ENCODE assay signal across 20 cellular contexts in genomic region chr12:42477931-42478330, GRCh38.
DNase-seq lines count a peak whose midpoint lies in the region; ATAC-seq and TF ChIP-seq lines count a peak whose summit lies in the region.
"Had no signal": no experiment of that assay in that cellular context is flagged by ENCODE, and none has a peak within 500 bp of the region (broad histone marks: within the 10 kb centered on the region; RNA-seq: fewer than 3 reads in every experiment).

No MANE protein-coding gene starts in this region.

- peak overlapping the region in 4 of 6 donors; percentile 7 to 82 (median 66) for H3K27ac Mint-ChIP-seq in naive B cell
- H3K27ac Mint-ChIP-seq: CD8-positive, alpha-beta T cell had no signal

- ATAC-seq in naive B cell (ENCODE audit: low read depth in 2 of 2): no peak
- ATAC-seq: CD8-positive, alpha-beta T cell; K562; Panc1 had no signal

- H3K27me3 ChIP-seq in tibial nerve: no peaks in the 10 kb centered on the region

- TF ChIP-seq CTCF in AG04449 (IDR thresholded peaks at IDR 0.05; ENCODE audit: insufficient read depth, low read length, missing control alignments) (no peak), choroid plexus epithelial cell (conservative IDR thresholded peaks at IDR 0.05; ENCODE audit: low read depth, low read length) (no peak), tibial nerve (IDR thresholded peaks at IDR 0.05) (no peak)

- H3K4me1 Mint-ChIP-seq in naive B cell: peaks cover 51 to 91% (median 74%) of the 10 kb centered on the region in 3 donors

- peak; percentile 46 for DNase-seq in AG04449 (ENCODE audit: low read depth, low spot score)
- DNase-seq in GM03348 (ENCODE audit: low spot score): peak; percentile 20
- DNase-seq in choroid plexus epithelial cell (ENCODE audit: low read depth): peak; percentile 40
- DNase-seq in naive B cell: no peak
- no peak for DNase-seq in activated effector memory CD4-positive, alpha-beta T cell treated with Interleukin-2 at 50 U/mL for 16 hours
- no peak for DNase-seq in NCI-H187 treated with DMSO at 0.1 percent for 48 hours (lab: John Stamatoyannopoulos, UW)
- no peak for DNase-seq in tibial nerve (ENCODE audit: low spot score in 2 of 2)
- no peak for DNase-seq in activated CD4-positive, alpha-beta T cell treated with anti-CD3 and anti-CD28 coated beads for 48 hours
- DNase-seq: 8988T; CD8-positive, alpha-beta T cell; DMS53; H9; NCI-H1105; NCI-H2081 treated with DMSO at 0.1 percent for 48 hours; NCI-H446 treated with DMSO at 0.1 percent for 48 hours; NCI-H69; SJCRH30 had no signal

- no peaks in the 10 kb centered on the region for H3K36me3 Mint-ChIP-seq in naive B cell
- H3K36me3 Mint-ChIP-seq: CD8-positive, alpha-beta T cell had no signal

- no peaks in the 10 kb centered on the region for H3K36me3 ChIP-seq in tibial nerve
- H3K36me3 ChIP-seq: BLaER1 treated with 17β-estradiol and CSF1 and Interleukin-3, amounts not matched to agents 10 nM and 100 nM; SJCRH30 had no signal

- peak overlapping the region in 4 of 8 donors; percentile 15 to 64 (median 52) for H3K4me3 Mint-ChIP-seq in naive B cell
- H3K4me3 Mint-ChIP-seq: CD8-positive, alpha-beta T cell; H9 had no signal

- H3K4me1 ChIP-seq in tibial nerve: peaks cover 0 to 56% (median 7%) of the 10 kb centered on the region in 4 donors

- H3K27ac ChIP-seq in tibial nerve: no peak overlapping the region
- H3K27ac ChIP-seq: BLaER1 treated with 17β-estradiol and CSF1 and Interleukin-3, amounts not matched to agents 10 nM and 100 nM; SJCRH30 had no signal

- H3K9me3 Mint-ChIP-seq in naive B cell: no peaks in the 10 kb centered on the region
- H3K9me3 Mint-ChIP-seq: CD8-positive, alpha-beta T cell; H9 had no signal

- CTCF ChIA-PET in AG04449 (lab: Yijun Ruan, JAX): interaction anchor here (0.9 to 6.6 kb wide), 3 partner anchors 11 to 91 kb away, joined by 3 to 72 read pairs (median 4); no protein-coding TSS in a partner anchor

- POLR2A ChIA-PET in AG04449 (lab: Yijun Ruan, JAX): no interaction called here

- no peak for TF ChIP-seq POLR2A in tibial nerve (IDR thresholded peaks at IDR 0.05)

- H3K27me3 Mint-ChIP-seq in naive B cell: no peaks in the 10 kb centered on the region

- no peak overlapping the region for H3K4me3 ChIP-seq in AG04449 (ENCODE audit: low read depth, low read length)
- H3K4me3 ChIP-seq in choroid plexus epithelial cell (ENCODE audit: low read depth, low read length): no peak overlapping the region
- H3K4me3 ChIP-seq in tibial nerve: no peak overlapping the region
- H3K4me3 ChIP-seq: BLaER1 treated with 17β-estradiol and CSF1 and Interleukin-3, amounts not matched to agents 10 nM and 100 nM; K562; SJCRH30 had no signal

- 56 to 58% methylated on average over 1 of the region's 1 CpG for WGBS in tibial nerve, 2 donors

- TF ChIP-seq EP300 in tibial nerve (IDR thresholded peaks at IDR 0.05): no peak

- no peaks in the 10 kb centered on the region for H3K9me3 ChIP-seq in tibial nerve
- H3K9me3 ChIP-seq: SJCRH30 had no signal

Comparison
In these comparisons a context has a peak if more than half of its experiments do, and no peak if none do; other contexts are left out.
1. DNase-seq: peak in AG04449 (single experiment), GM03348 (single experiment) and choroid plexus epithelial cell (single experiment); none in naive B cell (single experiment), activated effector memory CD4-positive, alpha-beta T cell treated with Interleukin-2 at 50 U/mL for 16 hours (single experiment), NCI-H187 treated with DMSO at 0.1 percent for 48 hours (single experiment), tibial nerve (0 of 2) and activated CD4-positive, alpha-beta T cell treated with anti-CD3 and anti-CD28 coated beads for 48 hours (single experiment).